Comparison of ENCODE assay signal across 9 cellular contexts in genomic region chr9:70422371-70423043, GRCh38. TPM values are rescaled to one million over a fixed set of nuclear protein-coding genes. Genes with fewer than 3 reads are reported as not detected.
DNase-seq lines count a peak whose midpoint lies in the region; ATAC-seq and TF ChIP-seq lines count a peak whose summit lies in the region.
"Had no signal": no experiment of that assay in that cellular context is flagged by ENCODE, and none has a peak within 500 bp of the region (broad histone marks: within the 10 kb centered on the region; RNA-seq: fewer than 3 reads in every experiment).

No MANE protein-coding gene starts in this region.

- TF ChIP-seq CTCF in HEK293 (tag by site-specific recombination; IDR thresholded peaks at IDR 0.05), result no peak
- TF ChIP-seq CTCF in breast epithelium (IDR thresholded peaks at IDR 0.05), result no peak
- no peak for TF ChIP-seq CTCF in osteocyte (IDR thresholded peaks at IDR 0.05)
- TF ChIP-seq CTCF in GM10266 (IDR thresholded peaks at IDR 0.05; ENCODE audit: control insufficient read depth, insufficient read depth, low read depth, missing control alignments), result no peak

- H3K4me3 ChIP-seq in ACC112 (ENCODE audit: low read depth, low read length), result no peak overlapping the region
- H3K4me3 ChIP-seq in HEK293 (ENCODE audit: low read depth, low read length), result no peak overlapping the region
- H3K4me3 ChIP-seq in breast epithelium, result no peak overlapping the region

- POLR2A ChIA-PET in HEK293 (lab: Yijun Ruan, JAX), result interaction anchor here (2.3 kb wide), 1 partner anchor 10 kb away, joined by 16 read pairs; no protein-coding TSS in a partner anchor

- H3K4me1 ChIP-seq in ACC112 (ENCODE audit: control insufficient read depth, insufficient read depth, low read length, unreplicated experiment) (peaks cover 39% of the 10 kb centered on the region), HEK293 (ENCODE audit: control insufficient read depth, insufficient read depth, low read length) (peaks cover 8% of the 10 kb centered on the region), breast epithelium (peaks cover 0 to 13% of the 10 kb centered on the region in 2 donors)

- no peaks in the 10 kb centered on the region for H3K36me3 Mint-ChIP-seq in osteocyte (ENCODE audit: unreplicated experiment)

- CTCF ChIA-PET in HEK293 (lab: Yijun Ruan, JAX), result interaction anchor here (0.6 to 2.0 kb wide), 4 partner anchors 10 to 767 kb away, joined by 3 to 17 read pairs (median 3); no protein-coding TSS in a partner anchor

- intact Hi-C loops in breast epithelium (cut with DNase I; ENCODE audit: low total_unique reads), result loop anchor here (5.0 kb wide), 1 partner anchor 60 kb away; no protein-coding TSS in a partner anchor

- no peaks in the 10 kb centered on the region for H3K9me3 ChIP-seq in HEK293 (ENCODE audit: control insufficient read depth, insufficient read depth, low read depth, low read length)
- H3K9me3 ChIP-seq in breast epithelium, result no peaks in the 10 kb centered on the region

- no peak for TF ChIP-seq POLR2A in breast epithelium (IDR thresholded peaks at IDR 0.05)

- no peak overlapping the region for H2AFZ ChIP-seq in ACC112 (ENCODE audit: low read length, unreplicated experiment)

- peak overlapping the region; percentile 100 for H3K27ac ChIP-seq in ACC112 (ENCODE audit: low read depth, low read length)
- no peak overlapping the region for H3K27ac ChIP-seq in HEK293 (ENCODE audit: extremely low read depth, low read depth, low read length)
- H3K27ac ChIP-seq in breast epithelium, result peak overlapping the region; percentile 100

- H3K36me3 ChIP-seq in ACC112 (ENCODE audit: insufficient read depth, low read length), result no peaks in the 10 kb centered on the region
- H3K36me3 ChIP-seq in HEK293 (ENCODE audit: control insufficient read depth in 2 of 2, insufficient read depth in 1 of 2, low read length in 2 of 2), result no peaks in the 10 kb centered on the region
- H3K36me3 ChIP-seq in breast epithelium, result no peaks in the 10 kb centered on the region

- H3K27me3 ChIP-seq in ACC112 (ENCODE audit: insufficient read depth, low read length), result no peaks in the 10 kb centered on the region
- no peaks in the 10 kb centered on the region for H3K27me3 ChIP-seq in breast epithelium

- H3K9me3 Mint-ChIP-seq in osteocyte (ENCODE audit: unreplicated experiment), result no peaks in the 10 kb centered on the region

- peaks cover 49% of the 10 kb centered on the region for H3K4me1 Mint-ChIP-seq in osteocyte (ENCODE audit: unreplicated experiment)

- no peak for ATAC-seq in GM18502 (IDR thresholded peaks at IDR 0.05; ENCODE audit: poor library complexity, unreplicated experiment)
- no peak for ATAC-seq in GM21528 (IDR thresholded peaks at IDR 0.05; ENCODE audit: low FRiP score, unreplicated experiment)

- H3K27me3 Mint-ChIP-seq in osteocyte (ENCODE audit: unreplicated experiment), result no peaks in the 10 kb centered on the region

- peak overlapping the region; percentile 100 for H3K27ac Mint-ChIP-seq in osteocyte (ENCODE audit: unreplicated experiment)

- no peak overlapping the region for H3K4me3 Mint-ChIP-seq in osteocyte (ENCODE audit: unreplicated experiment)

- H3K79me2 ChIP-seq in ACC112 (ENCODE audit: control insufficient read depth, insufficient read depth, low read length, unreplicated experiment), result no peaks in the 10 kb centered on the region

- DNase-seq in breast epithelium (ENCODE audit: low spot score in 2 of 2), result no peak
- DNase-seq in osteocyte (ENCODE audit: extremely low spot score, unreplicated experiment), result no peak
- DNase-seq in GM10266 (ENCODE audit: extremely low spot score), result no peak
- no peak for DNase-seq in occipital lobe (lab: John Stamatoyannopoulos, UW)
- DNase-seq: NCI-H526 treated with DMSO at 0.1 percent for 48 hours had no signal

TF ChIP-seq in HEK293, 187 proteins besides CTCF, POLR2A, EP300 and RAD21:
- TF ChIP-seq ZFP3 (tag by site-specific recombination; IDR thresholded peaks at IDR 0.05; ENCODE audit: low read depth), result no peak
- TF ChIP-seq PRDM4 (tag by site-specific recombination; IDR thresholded peaks at IDR 0.05), result peak; percentile 64
- TF ChIP-seq, protein P1, sequence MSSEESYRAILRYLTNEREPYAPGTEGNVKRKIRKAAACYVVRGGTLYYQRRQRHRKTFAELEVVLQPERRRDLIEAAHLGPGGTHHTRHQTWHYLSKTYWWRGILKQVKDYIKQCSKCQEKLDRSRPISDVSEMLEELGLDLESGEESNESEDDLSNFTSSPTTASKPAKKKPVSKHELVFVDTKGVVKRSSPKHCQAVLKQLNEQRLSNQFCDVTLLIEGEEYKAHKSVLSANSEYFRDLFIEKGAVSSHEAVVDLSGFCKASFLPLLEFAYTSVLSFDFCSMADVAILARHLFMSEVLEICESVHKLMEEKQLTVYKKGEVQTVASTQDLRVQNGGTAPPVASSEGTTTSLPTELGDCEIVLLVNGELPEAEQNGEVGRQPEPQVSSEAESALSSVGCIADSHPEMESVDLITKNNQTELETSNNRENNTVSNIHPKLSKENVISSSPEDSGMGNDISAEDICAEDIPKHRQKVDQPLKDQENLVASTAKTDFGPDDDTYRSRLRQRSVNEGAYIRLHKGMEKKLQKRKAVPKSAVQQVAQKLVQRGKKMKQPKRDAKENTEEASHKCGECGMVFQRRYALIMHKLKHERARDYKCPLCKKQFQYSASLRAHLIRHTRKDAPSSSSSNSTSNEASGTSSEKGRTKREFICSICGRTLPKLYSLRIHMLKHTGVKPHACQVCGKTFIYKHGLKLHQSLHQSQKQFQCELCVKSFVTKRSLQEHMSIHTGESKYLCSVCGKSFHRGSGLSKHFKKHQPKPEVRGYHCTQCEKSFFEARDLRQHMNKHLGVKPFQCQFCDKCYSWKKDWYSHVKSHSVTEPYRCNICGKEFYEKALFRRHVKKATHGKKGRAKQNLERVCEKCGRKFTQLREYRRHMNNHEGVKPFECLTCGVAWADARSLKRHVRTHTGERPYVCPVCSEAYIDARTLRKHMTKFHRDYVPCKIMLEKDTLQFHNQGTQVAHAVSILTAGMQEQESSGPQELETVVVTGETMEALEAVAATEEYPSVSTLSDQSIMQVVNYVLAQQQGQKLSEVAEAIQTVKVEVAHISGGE (tag by site-specific recombination; conservative IDR thresholded peaks at IDR 0.05; ENCODE audit: low read depth), result no peak
- no peak for TF ChIP-seq REPIN1 (tag by site-specific recombination; IDR thresholded peaks at IDR 0.05; ENCODE audit: low read depth)

RNA-seq across cellular contexts. Expression of gene KLF9, which starts 8.1 kb away (rescaled TPM):
- total RNA-seq in breast epithelium (100 to 1,000 TPM; 129 to 223 (median 206) TPM), osteocyte (83.4 and 85.3 TPM in 2 replicates), occipital lobe (16.8 TPM)
